In the genomic region with DNA sequence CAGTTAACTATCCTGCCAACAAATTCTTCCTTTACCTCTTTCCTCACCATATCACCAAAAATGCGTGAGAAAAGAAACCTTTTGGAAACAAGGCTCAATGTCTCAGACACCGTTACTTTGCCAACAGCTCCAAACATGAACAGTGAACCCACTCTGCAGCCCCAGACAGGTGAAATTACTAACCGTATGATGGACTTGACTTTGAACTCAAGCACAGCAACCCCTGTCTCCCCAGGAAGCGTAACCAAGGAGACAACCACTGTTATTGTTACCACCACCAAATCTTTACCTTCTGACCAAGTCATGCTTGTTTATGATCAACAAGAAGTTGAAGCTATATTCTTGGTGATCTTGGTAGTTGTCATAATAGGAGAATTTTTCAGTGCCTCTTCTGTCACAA, we compare ENCODE assay signal across 21 cellular contexts. TPM values are rescaled to one million over a fixed set of nuclear protein-coding genes. Genes with fewer than 3 reads are reported as not detected.
DNase-seq lines count a peak whose midpoint lies in the region; ATAC-seq and TF ChIP-seq lines count a peak whose summit lies in the region.
"Had no signal": no experiment of that assay in that cellular context is flagged by ENCODE, and none has a peak within 500 bp of the region (broad histone marks: within the 10 kb centered on the region; RNA-seq: fewer than 3 reads in every experiment).

No MANE protein-coding gene starts in this region.

- intact Hi-C loops in Calu3 (cut with micrococcal nuclease; ENCODE audit: unreplicated experiment): no loop called here
- intact Hi-C loops in sciatic nerve (cut with DNase I): no loop called here

- in situ Hi-C loops in HAP-1 (cut with MboI; ENCODE audit: low sequenced_read_pairs): no loop called here

- peaks cover 10% of the 10 kb centered on the region for H3K4me1 ChIP-seq in HAP-1
- H3K4me1 ChIP-seq: BE2C had no signal

- POLR2A ChIA-PET in activated CD8-positive, alpha-beta T cell treated with anti-CD3 and anti-CD28 coated beads, Interleukin-2, amount 10 ng/mL, durations not matched to agents 7 days and 5 days (lab: Charles Lee): no interaction called here

- no peaks in the 10 kb centered on the region for H3K36me3 ChIP-seq in HAP-1 (replicated peaks)

- CTCF ChIA-PET in Calu3 (lab: Charles Lee): no interaction called here
- CTCF ChIA-PET in activated CD8-positive, alpha-beta T cell treated with anti-CD3 and anti-CD28 coated beads, Interleukin-2, amount 10 ng/mL, durations not matched to agents 7 days and 5 days (lab: Charles Lee): interaction anchor here (0.9 kb wide), 1 partner anchor 11 kb away, joined by 3 read pairs; no protein-coding TSS in a partner anchor

- BruUV-seq in Calu3 (replicated peaks; lab: Mats Ljungman, UMichigan): TSS peak; percentile 42

- peak overlapping the region; percentile 27 for H3K27ac Mint-ChIP-seq in activated T-cell treated with anti-CD3 and anti-CD28 coated beads, Interleukin-2, amount 50 U/mL, for 24 hours
- H3K27ac Mint-ChIP-seq in Calu3 (ENCODE audit: unreplicated experiment): no peak overlapping the region
- H3K27ac Mint-ChIP-seq in activated CD8-positive, alpha-beta T cell treated with anti-CD3 and anti-CD28 coated beads, Interleukin-2, amount 10 ng/mL, durations not matched to agents 7 days and 5 days: no peak overlapping the region
- peak overlapping the region in 1 of 2 donors; percentile 91 for H3K27ac Mint-ChIP-seq in effector memory CD8-positive, alpha-beta T cell

- no peak for ATAC-seq in activated T-cell treated with anti-CD3 and anti-CD28 coated beads, Interleukin-2, amount 50 U/mL, for 4 hours
- ATAC-seq in activated CD8-positive, alpha-beta T cell treated with anti-CD3 and anti-CD28 coated beads, Interleukin-2, amount 10 ng/mL, durations not matched to agents 7 days and 5 days: peak; percentile 68
- peak; percentile 12 for ATAC-seq in effector memory CD8-positive, alpha-beta T cell (replicated peaks)
- no peak for ATAC-seq in sciatic nerve
- ATAC-seq: Panc1 had no signal

- no peaks in the 10 kb centered on the region for H3K27me3 ChIP-seq in HAP-1 (ENCODE audit: low read depth)
- H3K27me3 ChIP-seq: BE2C had no signal

- H3K9me3 Mint-ChIP-seq in activated T-cell treated with anti-CD3 and anti-CD28 coated beads, Interleukin-2, amount 50 U/mL, for 24 hours: no peaks in the 10 kb centered on the region
- no peaks in the 10 kb centered on the region for H3K9me3 Mint-ChIP-seq in activated T-cell treated with anti-CD3 and anti-CD28 coated beads, Interleukin-2, amount 50 U/mL, for 4 hours
- no peaks in the 10 kb centered on the region for H3K9me3 Mint-ChIP-seq in Calu3 (ENCODE audit: low read depth, unreplicated experiment)
- no peaks in the 10 kb centered on the region for H3K9me3 Mint-ChIP-seq in activated CD8-positive, alpha-beta T cell treated with anti-CD3 and anti-CD28 coated beads, Interleukin-2, amount 10 ng/mL, durations not matched to agents 7 days and 5 days (ENCODE audit: insufficient read depth)
- H3K9me3 Mint-ChIP-seq in effector memory CD8-positive, alpha-beta T cell: no peaks in the 10 kb centered on the region
- H3K9me3 Mint-ChIP-seq: CD14-positive monocyte had no signal

- H3K4me3 Mint-ChIP-seq in activated T-cell treated with anti-CD3 and anti-CD28 coated beads, Interleukin-2, amount 50 U/mL, for 24 hours: no peak overlapping the region
- no peak overlapping the region for H3K4me3 Mint-ChIP-seq in activated T-cell treated with anti-CD3 and anti-CD28 coated beads, Interleukin-2, amount 50 U/mL, for 4 hours
- no peak overlapping the region for H3K4me3 Mint-ChIP-seq in Calu3 (ENCODE audit: low read depth, unreplicated experiment)
- H3K4me3 Mint-ChIP-seq in activated CD8-positive, alpha-beta T cell treated with anti-CD3 and anti-CD28 coated beads, Interleukin-2, amount 10 ng/mL, durations not matched to agents 7 days and 5 days: no peak overlapping the region
- no peak overlapping the region for H3K4me3 Mint-ChIP-seq in effector memory CD8-positive, alpha-beta T cell
- H3K4me3 Mint-ChIP-seq: CD14-positive monocyte had no signal

- no peak for TF ChIP-seq CTCF in Calu3 (IDR thresholded peaks at IDR 0.05; ENCODE audit: unreplicated experiment)

- no peaks in the 10 kb centered on the region for H3K27me3 Mint-ChIP-seq in activated T-cell treated with anti-CD3 and anti-CD28 coated beads, Interleukin-2, amount 50 U/mL, for 24 hours
- H3K27me3 Mint-ChIP-seq in activated T-cell treated with anti-CD3 and anti-CD28 coated beads, Interleukin-2, amount 50 U/mL, for 4 hours (ENCODE audit: low read depth): no peaks in the 10 kb centered on the region
- H3K27me3 Mint-ChIP-seq in Calu3 (ENCODE audit: unreplicated experiment): no peaks in the 10 kb centered on the region
- H3K27me3 Mint-ChIP-seq in activated CD8-positive, alpha-beta T cell treated with anti-CD3 and anti-CD28 coated beads, Interleukin-2, amount 10 ng/mL, durations not matched to agents 7 days and 5 days (ENCODE audit: low read depth): no peaks in the 10 kb centered on the region
- no peaks in the 10 kb centered on the region for H3K27me3 Mint-ChIP-seq in effector memory CD8-positive, alpha-beta T cell

- peaks cover 77% of the 10 kb centered on the region for H3K4me1 Mint-ChIP-seq in activated T-cell treated with anti-CD3 and anti-CD28 coated beads, Interleukin-2, amount 50 U/mL, for 24 hours (ENCODE audit: low read depth)
- H3K4me1 Mint-ChIP-seq in activated T-cell treated with anti-CD3 and anti-CD28 coated beads, Interleukin-2, amount 50 U/mL, for 4 hours (ENCODE audit: low read depth): peaks cover 78% of the 10 kb centered on the region
- H3K4me1 Mint-ChIP-seq in Calu3 (ENCODE audit: low read depth, unreplicated experiment): no peaks in the 10 kb centered on the region
- H3K4me1 Mint-ChIP-seq in activated CD8-positive, alpha-beta T cell treated with anti-CD3 and anti-CD28 coated beads, Interleukin-2, amount 10 ng/mL, durations not matched to agents 7 days and 5 days (ENCODE audit: low read depth): peaks cover 50% of the 10 kb centered on the region
- peaks cover 52 to 84% of the 10 kb centered on the region in 2 donors for H3K4me1 Mint-ChIP-seq in effector memory CD8-positive, alpha-beta T cell (ENCODE audit: low read depth in 2 of 2)

- H3K4me3 ChIP-seq in HAP-1: no peak overlapping the region

- H3K36me3 Mint-ChIP-seq in activated T-cell treated with anti-CD3 and anti-CD28 coated beads, Interleukin-2, amount 50 U/mL, for 24 hours (ENCODE audit: low read depth): peaks cover 76% of the 10 kb centered on the region
- H3K36me3 Mint-ChIP-seq in activated T-cell treated with anti-CD3 and anti-CD28 coated beads, Interleukin-2, amount 50 U/mL, for 4 hours (ENCODE audit: insufficient read depth): peaks cover 43% of the 10 kb centered on the region
- no peaks in the 10 kb centered on the region for H3K36me3 Mint-ChIP-seq in Calu3 (ENCODE audit: insufficient read depth, unreplicated experiment)
- H3K36me3 Mint-ChIP-seq in activated CD8-positive, alpha-beta T cell treated with anti-CD3 and anti-CD28 coated beads, Interleukin-2, amount 10 ng/mL, durations not matched to agents 7 days and 5 days (ENCODE audit: low read depth): peaks cover 56% of the 10 kb centered on the region
- H3K36me3 Mint-ChIP-seq in effector memory CD8-positive, alpha-beta T cell (ENCODE audit: insufficient read depth): peaks cover 30% of the 10 kb centered on the region

- no peak for DNase-seq in activated T-cell treated with anti-CD3 and anti-CD28 coated beads, Interleukin-2, amount 50 U/mL, for 24 hours
- no peak for DNase-seq in activated T-cell treated with anti-CD3 and anti-CD28 coated beads, Interleukin-2, amount 50 U/mL, for 4 hours
- DNase-seq in Calu3 (no peak), sciatic nerve (ENCODE audit: low spot score) (no peak), DMS153 (lab: John Stamatoyannopoulos, UW) (no peak), HAP-1 (ENCODE audit: low spot score in 2 of 2) (no peak)
- DNase-seq in activated CD8-positive, alpha-beta T cell treated with anti-CD3 and anti-CD28 coated beads, Interleukin-2, amount 10 ng/mL, durations not matched to agents 7 days and 5 days: no peak
- DNase-seq in effector memory CD8-positive, alpha-beta T cell: no peak
- DNase-seq: 8988T, ACHN, BE2C, GOT3, NCI-H1048, NCI-H1417, NCI-H1694 treated with DMSO at 0.1 percent for 48 hours, NCI-H2081, NCI-H2227 treated with DMSO at 0.1 percent for 48 hours, NCI-H526 treated with DMSO at 0.1 percent for 48 hours, SHP77 had no signal

- H3K9me3 ChIP-seq in HAP-1: no peaks in the 10 kb centered on the region
- H3K9me3 ChIP-seq: BE2C had no signal

RNA-seq across cellular contexts. Expression of a gene that starts 28.4 kb away (rescaled TPM):
- 10 to 100 TPM; 38.2 to 42.1 (median 41.0) TPM for total RNA-seq in activated T-cell treated with anti-CD3 and anti-CD28 coated beads, Interleukin-2, amount 50 U/mL, for 4 hours
- total RNA-seq in Calu3 (2022): 29.8 and 39.4 TPM in 2 replicates
- total RNA-seq in activated CD8-positive, alpha-beta T cell treated with anti-CD3 and anti-CD28 coated beads, Interleukin-2, amount 10 ng/mL, durations not matched to agents 7 days and 5 days: 10 to 100 TPM; 51.8 to 53.2 TPM
- total RNA-seq in sciatic nerve: 47.5 TPM

Comparison
In these comparisons a context has a peak if more than half of its experiments do, and no peak if none do; other contexts are left out.
1. ATAC-seq: peak in activated CD8-positive, alpha-beta T cell treated with anti-CD3 and anti-CD28 coated beads, Interleukin-2, amount 10 ng/mL, durations not matched to agents 7 days and 5 days (single experiment) and effector memory CD8-positive, alpha-beta T cell (single experiment); none in activated T-cell treated with anti-CD3 and anti-CD28 coated beads, Interleukin-2, amount 50 U/mL, for 4 hours (0 of 2) and sciatic nerve (single experiment).